Comparison of ENCODE assay signal across 9 cellular contexts in genomic region chr12:71639341-71639760, GRCh38. TPM values are rescaled to one million over a fixed set of nuclear protein-coding genes. Genes with fewer than 3 reads are reported as not detected.
DNase-seq lines count a peak whose midpoint lies in the region; ATAC-seq and TF ChIP-seq lines count a peak whose summit lies in the region.
"Had no signal": no experiment of that assay in that cellular context is flagged by ENCODE, and none has a peak within 500 bp of the region (broad histone marks: within the 10 kb centered on the region; RNA-seq: fewer than 3 reads in every experiment).

No MANE protein-coding gene starts in this region.

- TF ChIP-seq CTCF in GM10248 (IDR thresholded peaks at IDR 0.05; ENCODE audit: control extremely low read depth, extremely low read depth, low read depth, missing control alignments) (peak; percentile 41), HFF-Myc (IDR thresholded peaks at IDR 0.05; ENCODE audit: low read depth, low read length, missing control alignments) (peak; percentile 17), mucosa of descending colon (IDR thresholded peaks at IDR 0.05) (no peak)

- CTCF ChIA-PET in GM10248 (lab: Yijun Ruan, JAX), result interaction anchor here (0.8 to 3.6 kb wide), 4 partner anchors 15 to 108 kb away, joined by 3 to 51 read pairs (median 3); partner anchors contain the start of gene ZFC3H1

- H3K4me3 ChIP-seq in HFF-Myc (replicated peaks; ENCODE audit: low read depth, low read length), result no peak overlapping the region
- H3K4me3 ChIP-seq in mucosa of descending colon, result no peak overlapping the region

- DNase-seq in GM10248 (ENCODE audit: extremely low spot score), result no peak
- DNase-seq in HFF-Myc (ENCODE audit: extremely low read depth, low read depth), result peak; percentile 10
- DNase-seq in UCSD-AML1 (lab: John Stamatoyannopoulos, UW; ENCODE audit: unreplicated experiment), result peak; percentile 19
- DNase-seq in mucosa of descending colon, result no peak
- no peak for DNase-seq in NCI-H2171 treated with DMSO at 0.1 percent for 48 hours (lab: John Stamatoyannopoulos, UW)
- DNase-seq in central memory CD4-positive, alpha-beta T cell, result no peak

- H3K9me3 ChIP-seq in mucosa of descending colon, result no peaks in the 10 kb centered on the region
- H3K9me3 ChIP-seq: neutrophil had no signal

- POLR2A ChIA-PET in GM10248 (lab: Yijun Ruan, JAX), result no interaction called here

- ATAC-seq in mucosa of descending colon, result peak; percentile 40
- ATAC-seq in GM21381 (IDR thresholded peaks at IDR 0.05; ENCODE audit: unreplicated experiment), result no peak
- ATAC-seq in GM21390 (IDR thresholded peaks at IDR 0.05; ENCODE audit: unreplicated experiment), result no peak

- H3K4me1 ChIP-seq in mucosa of descending colon (ENCODE audit: low read depth), result no peaks in the 10 kb centered on the region

- H3K36me3 ChIP-seq in mucosa of descending colon (ENCODE audit: low read depth), result peaks cover 6% of the 10 kb centered on the region

- intact Hi-C loops in mucosa of descending colon (cut with DNase I, micrococcal nuclease), result loop anchor here in 1 of 2 donors (10.0 kb wide), 1 partner anchor 225 kb away; no protein-coding TSS in a partner anchor

RNA-seq across cellular contexts. Expression of gene ZFC3H1, which starts 24.3 kb away (rescaled TPM):
- 10 to 100 TPM; 49.0 to 64.1 (median 57.0) TPM for total RNA-seq in mucosa of descending colon

RNA-seq across cellular contexts. Expression of gene THAP2, which starts 24.8 kb away (rescaled TPM):
- total RNA-seq in mucosa of descending colon, result 1 to 10 TPM; 3.2 to 4.6 (median 3.9) TPM

RNA-seq across cellular contexts. Expression of gene TMEM19, which starts 46.5 kb away (rescaled TPM):
- 10 to 100 TPM; 25.3 to 41.7 (median 37.3) TPM for total RNA-seq in mucosa of descending colon

Comparison
In these comparisons a context has a peak if more than half of its experiments do, and no peak if none do; other contexts are left out.
1. DNase-seq: peak in HFF-Myc (single experiment) and UCSD-AML1 (single experiment); none in GM10248 (single experiment), mucosa of descending colon (0 of 3), NCI-H2171 treated with DMSO at 0.1 percent for 48 hours (single experiment) and central memory CD4-positive, alpha-beta T cell (single experiment).